ENCODE assay signal across 29 cellular contexts in the genomic region with DNA sequence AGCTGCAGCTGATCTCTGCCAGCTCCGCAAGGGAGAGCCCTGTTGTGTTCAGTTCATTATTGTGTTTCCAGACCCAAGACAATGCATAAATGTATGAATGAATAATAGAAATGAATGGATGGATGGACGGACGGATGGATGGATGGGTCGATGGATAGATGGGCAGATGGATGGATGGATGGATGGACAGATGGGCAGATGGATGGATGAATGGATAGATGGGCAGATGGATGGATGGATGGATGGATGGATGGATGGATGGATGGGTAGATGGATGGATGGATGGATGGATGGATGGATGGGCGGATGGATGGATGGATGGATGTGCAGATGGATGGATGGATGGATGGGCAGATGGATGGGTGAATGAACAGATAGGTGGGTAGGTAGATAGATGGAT.
"Had no signal": no experiment of that assay in that cellular context is flagged by ENCODE, and none has a peak within 500 bp of the region (broad histone marks: within the 10 kb centered on the region; RNA-seq: fewer than 3 reads in every experiment).

No MANE protein-coding gene starts in this region.

- ATAC-seq: heart right ventricle; left lung; natural killer cell treated with Interleukin-12 subunit alpha and Interleukin-12 subunit beta and Interleukin-15 and Interleukin-18, amount 100 ng/mL, for 72 hours; right cardiac atrium; sciatic nerve; stimulated activated naive B cell treated with anti-CD40 and anti-IgM and Interleukin-4, amounts not matched to agents 10 μg/mL and 1 μg/mL and 100 μg/mL, for 72 hours; stimulated activated naive CD8-positive, alpha-beta T cell treated with anti-CD3 and anti-CD28 coated beads, Interleukin-15, Interleukin-2, amounts not matched to agents 100 U/mL and 50 U/mL, for 24 hours; upper lobe of right lung had no signal

- FAIRE-seq: islet of Langerhans, kidney, pancreas had no signal

- DNase-seq: heart right ventricle; hippocampal formation; immature natural killer cell; kidney; left lung; mesendoderm; naive B cell; nucleus accumbens; pancreas; retina; right cardiac atrium; stimulated activated CD4-positive, alpha-beta T cell treated with anti-CD3 and anti-CD28 coated beads, Interleukin-12 subunit alpha, Interleukin-12 subunit beta, amount 100 ng/mL, for 4 hours; stimulated activated CD4-positive, alpha-beta T cell treated with anti-CD3 and anti-CD28 coated beads, Interleukin-15, amount 100 ng/mL, for 24 hours; stimulated activated CD4-positive, alpha-beta T cell treated with anti-CD3 and anti-CD28 coated beads, Interleukin-2, amount 100 ng/mL, for 24 hours; stimulated activated CD4-positive, alpha-beta T cell treated with anti-CD3 and anti-CD28 coated beads, Interleukin-4, amount 100 ng/mL, for 1 hour; stimulated activated naive B cell treated with anti-CD40 and anti-IgM and Interleukin-4, amounts not matched to agents 10 μg/mL and 1 μg/mL and 100 μg/mL, for 72 hours; stimulated activated naive CD8-positive, alpha-beta T cell treated with anti-CD3 and anti-CD28 coated beads, Interleukin-15, Interleukin-2, amounts not matched to agents 100 U/mL and 50 U/mL, for 24 hours; stomach; testis; thyroid gland; upper lobe of right lung had no signal

- H3K27ac ChIP-seq: heart right ventricle, left lung, pancreas, prostate gland, skin epidermis, stomach, testis, thyroid gland, upper lobe of right lung, vagina had no signal

- H3K27me3 ChIP-seq: pancreas, testis, thyroid gland, vagina had no signal

- H3K4me1 ChIP-seq: heart right ventricle, left lung, pancreas, prostate gland, stomach, testis, thyroid gland, upper lobe of right lung, vagina had no signal

- H3K4me3 ChIP-seq: heart right ventricle, left lung, lung, pancreas, prostate gland, skin epidermis, stomach, testis, thyroid gland, transverse colon, upper lobe of right lung, vagina had no signal

- H3K36me3 ChIP-seq: heart right ventricle, left lung, pancreas, prostate gland, stomach, thyroid gland, transverse colon, upper lobe of right lung, vagina had no signal

- H3K9me3 ChIP-seq: pancreas, prostate gland, testis, thyroid gland had no signal
